ENCODE assay signal across 1 cellular context in genomic region chr3:51974963-51975856, GRCh38.
A peak's percentile ranks its signal among the peaks of the same experiment; 100 is the strongest.
TF ChIP-seq lines count a peak whose summit lies in the region.

ABHD14A (plus strand) TSS chr3:51975064; CDS start chr3:51975136, 72 bp downstream.

TF ChIP-seq in HepG2, 621 proteins besides CTCF, POLR2A, EP300 and RAD21 (continued from another document and continues in another):
- TF ChIP-seq, protein P1, sequence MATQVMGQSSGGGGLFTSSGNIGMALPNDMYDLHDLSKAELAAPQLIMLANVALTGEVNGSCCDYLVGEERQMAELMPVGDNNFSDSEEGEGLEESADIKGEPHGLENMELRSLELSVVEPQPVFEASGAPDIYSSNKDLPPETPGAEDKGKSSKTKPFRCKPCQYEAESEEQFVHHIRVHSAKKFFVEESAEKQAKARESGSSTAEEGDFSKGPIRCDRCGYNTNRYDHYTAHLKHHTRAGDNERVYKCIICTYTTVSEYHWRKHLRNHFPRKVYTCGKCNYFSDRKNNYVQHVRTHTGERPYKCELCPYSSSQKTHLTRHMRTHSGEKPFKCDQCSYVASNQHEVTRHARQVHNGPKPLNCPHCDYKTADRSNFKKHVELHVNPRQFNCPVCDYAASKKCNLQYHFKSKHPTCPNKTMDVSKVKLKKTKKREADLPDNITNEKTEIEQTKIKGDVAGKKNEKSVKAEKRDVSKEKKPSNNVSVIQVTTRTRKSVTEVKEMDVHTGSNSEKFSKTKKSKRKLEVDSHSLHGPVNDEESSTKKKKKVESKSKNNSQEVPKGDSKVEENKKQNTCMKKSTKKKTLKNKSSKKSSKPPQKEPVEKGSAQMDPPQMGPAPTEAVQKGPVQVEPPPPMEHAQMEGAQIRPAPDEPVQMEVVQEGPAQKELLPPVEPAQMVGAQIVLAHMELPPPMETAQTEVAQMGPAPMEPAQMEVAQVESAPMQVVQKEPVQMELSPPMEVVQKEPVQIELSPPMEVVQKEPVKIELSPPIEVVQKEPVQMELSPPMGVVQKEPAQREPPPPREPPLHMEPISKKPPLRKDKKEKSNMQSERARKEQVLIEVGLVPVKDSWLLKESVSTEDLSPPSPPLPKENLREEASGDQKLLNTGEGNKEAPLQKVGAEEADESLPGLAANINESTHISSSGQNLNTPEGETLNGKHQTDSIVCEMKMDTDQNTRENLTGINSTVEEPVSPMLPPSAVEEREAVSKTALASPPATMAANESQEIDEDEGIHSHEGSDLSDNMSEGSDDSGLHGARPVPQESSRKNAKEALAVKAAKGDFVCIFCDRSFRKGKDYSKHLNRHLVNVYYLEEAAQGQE (IDR thresholded peaks at IDR 0.05; ENCODE audit: borderline replicate concordance in 1 of 2, low read depth in 1 of 2, low read length in 2 of 2): peak in 1 of 2 experiments; percentile 25; a peak in 1 of 4 replicates
- peak; percentile 4; the same call in 1 of the 2 replicates for TF ChIP-seq HNF4G (IDR thresholded peaks at IDR 0.05; ENCODE audit: borderline replicate concordance, low read depth, low read length)
- no peak for TF ChIP-seq HNF4G (CRISPR knock-in tag; IDR thresholded peaks at IDR 0.05; ENCODE audit: borderline replicate concordance, low read depth)
- TF ChIP-seq, protein P2, sequence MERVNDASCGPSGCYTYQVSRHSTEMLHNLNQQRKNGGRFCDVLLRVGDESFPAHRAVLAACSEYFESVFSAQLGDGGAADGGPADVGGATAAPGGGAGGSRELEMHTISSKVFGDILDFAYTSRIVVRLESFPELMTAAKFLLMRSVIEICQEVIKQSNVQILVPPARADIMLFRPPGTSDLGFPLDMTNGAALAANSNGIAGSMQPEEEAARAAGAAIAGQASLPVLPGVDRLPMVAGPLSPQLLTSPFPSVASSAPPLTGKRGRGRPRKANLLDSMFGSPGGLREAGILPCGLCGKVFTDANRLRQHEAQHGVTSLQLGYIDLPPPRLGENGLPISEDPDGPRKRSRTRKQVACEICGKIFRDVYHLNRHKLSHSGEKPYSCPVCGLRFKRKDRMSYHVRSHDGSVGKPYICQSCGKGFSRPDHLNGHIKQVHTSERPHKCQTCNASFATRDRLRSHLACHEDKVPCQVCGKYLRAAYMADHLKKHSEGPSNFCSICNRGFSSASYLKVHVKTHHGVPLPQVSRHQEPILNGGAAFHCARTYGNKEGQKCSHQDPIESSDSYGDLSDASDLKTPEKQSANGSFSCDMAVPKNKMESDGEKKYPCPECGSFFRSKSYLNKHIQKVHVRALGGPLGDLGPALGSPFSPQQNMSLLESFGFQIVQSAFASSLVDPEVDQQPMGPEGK (CRISPR knock-in tag; IDR thresholded peaks at IDR 0.05): peak; percentile 80
- peak; percentile 22; the same call in 1 of the 2 replicates for TF ChIP-seq HNF4A (CRISPR knock-in tag; IDR thresholded peaks at IDR 0.05)
- peak; percentile 4; the same call in 1 of the 2 replicates for TF ChIP-seq ZNF777 (CRISPR knock-in tag; IDR thresholded peaks at IDR 0.05)
- 0 out of 2 replicates have a peak, but pooled peaks have one; percentile 75 for TF ChIP-seq DNMT1 (CRISPR knock-in tag; IDR thresholded peaks at IDR 0.05)
- peak; percentile 32; the same call in 1 of the 2 replicates for TF ChIP-seq ZXDC (CRISPR knock-in tag; IDR thresholded peaks at IDR 0.05)
- TF ChIP-seq ZNF709 (CRISPR knock-in tag; IDR thresholded peaks at IDR 0.05): 0 out of 2 replicates have a peak, but pooled peaks have one; percentile 5
- TF ChIP-seq ZNF776 (CRISPR knock-in tag; IDR thresholded peaks at IDR 0.05): peak; percentile 51; the same call in 1 of the 2 replicates
- TF ChIP-seq ZNF574 (CRISPR knock-in tag; IDR thresholded peaks at IDR 0.05): 0 out of 2 replicates have a peak, but pooled peaks have one; percentile 27
- peak; percentile 52; the same call in 1 of the 2 replicates for TF ChIP-seq ATF7-NPFF (CRISPR knock-in tag; IDR thresholded peaks at IDR 0.05; ENCODE audit: low read depth)
- peak; percentile 65 for TF ChIP-seq POLR2AphosphoS5 (IDR thresholded peaks at IDR 0.05; ENCODE audit: low read depth, low read length)
- TF ChIP-seq PHF20 (CRISPR knock-in tag; IDR thresholded peaks at IDR 0.05): peak; percentile 57; the same call in 1 of the 2 replicates
- TF ChIP-seq CCDC6 (CRISPR knock-in tag; IDR thresholded peaks at IDR 0.05): 0 out of 2 replicates have a peak, but pooled peaks have one; percentile 38
- no peak for TF ChIP-seq ZNF615 (CRISPR knock-in tag; IDR thresholded peaks at IDR 0.05; ENCODE audit: borderline replicate concordance)
- TF ChIP-seq, protein P3, sequence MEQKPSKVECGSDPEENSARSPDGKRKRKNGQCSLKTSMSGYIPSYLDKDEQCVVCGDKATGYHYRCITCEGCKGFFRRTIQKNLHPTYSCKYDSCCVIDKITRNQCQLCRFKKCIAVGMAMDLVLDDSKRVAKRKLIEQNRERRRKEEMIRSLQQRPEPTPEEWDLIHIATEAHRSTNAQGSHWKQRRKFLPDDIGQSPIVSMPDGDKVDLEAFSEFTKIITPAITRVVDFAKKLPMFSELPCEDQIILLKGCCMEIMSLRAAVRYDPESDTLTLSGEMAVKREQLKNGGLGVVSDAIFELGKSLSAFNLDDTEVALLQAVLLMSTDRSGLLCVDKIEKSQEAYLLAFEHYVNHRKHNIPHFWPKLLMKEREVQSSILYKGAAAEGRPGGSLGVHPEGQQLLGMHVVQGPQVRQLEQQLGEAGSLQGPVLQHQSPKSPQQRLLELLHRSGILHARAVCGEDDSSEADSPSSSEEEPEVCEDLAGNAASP (CRISPR knock-in tag; IDR thresholded peaks at IDR 0.05; ENCODE audit: borderline replicate concordance): peak; percentile 9; the same call in 1 of the 2 replicates
- TF ChIP-seq ZNF607 (CRISPR knock-in tag; IDR thresholded peaks at IDR 0.05; ENCODE audit: borderline replicate concordance): no peak
- no peak for TF ChIP-seq LCORL (IDR thresholded peaks at IDR 0.05)
- TF ChIP-seq LCORL (CRISPR knock-in tag; IDR thresholded peaks at IDR 0.05): no peak
- TF ChIP-seq ZSCAN12 (CRISPR knock-in tag; IDR thresholded peaks at IDR 0.05): peak; percentile 67; the same call in 1 of the 2 replicates
- peak; percentile 67 for TF ChIP-seq SRSF1 (optimal IDR thresholded peaks at IDR 0.05; ENCODE audit: low read depth, low read length)
- TF ChIP-seq, protein P4, sequence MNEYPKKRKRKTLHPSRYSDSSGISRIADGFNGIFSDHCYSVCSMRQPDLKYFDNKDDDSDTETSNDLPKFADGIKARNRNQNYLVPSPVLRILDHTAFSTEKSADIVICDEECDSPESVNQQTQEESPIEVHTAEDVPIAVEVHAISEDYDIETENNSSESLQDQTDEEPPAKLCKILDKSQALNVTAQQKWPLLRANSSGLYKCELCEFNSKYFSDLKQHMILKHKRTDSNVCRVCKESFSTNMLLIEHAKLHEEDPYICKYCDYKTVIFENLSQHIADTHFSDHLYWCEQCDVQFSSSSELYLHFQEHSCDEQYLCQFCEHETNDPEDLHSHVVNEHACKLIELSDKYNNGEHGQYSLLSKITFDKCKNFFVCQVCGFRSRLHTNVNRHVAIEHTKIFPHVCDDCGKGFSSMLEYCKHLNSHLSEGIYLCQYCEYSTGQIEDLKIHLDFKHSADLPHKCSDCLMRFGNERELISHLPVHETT (CRISPR knock-in tag; conservative IDR thresholded peaks at IDR 0.05): peak; percentile 96
- TF ChIP-seq HNRNPK (IDR thresholded peaks at IDR 0.05; ENCODE audit: low read depth, low read length, poor library complexity, severe bottlenecking): no peak
- TF ChIP-seq, protein P5, sequence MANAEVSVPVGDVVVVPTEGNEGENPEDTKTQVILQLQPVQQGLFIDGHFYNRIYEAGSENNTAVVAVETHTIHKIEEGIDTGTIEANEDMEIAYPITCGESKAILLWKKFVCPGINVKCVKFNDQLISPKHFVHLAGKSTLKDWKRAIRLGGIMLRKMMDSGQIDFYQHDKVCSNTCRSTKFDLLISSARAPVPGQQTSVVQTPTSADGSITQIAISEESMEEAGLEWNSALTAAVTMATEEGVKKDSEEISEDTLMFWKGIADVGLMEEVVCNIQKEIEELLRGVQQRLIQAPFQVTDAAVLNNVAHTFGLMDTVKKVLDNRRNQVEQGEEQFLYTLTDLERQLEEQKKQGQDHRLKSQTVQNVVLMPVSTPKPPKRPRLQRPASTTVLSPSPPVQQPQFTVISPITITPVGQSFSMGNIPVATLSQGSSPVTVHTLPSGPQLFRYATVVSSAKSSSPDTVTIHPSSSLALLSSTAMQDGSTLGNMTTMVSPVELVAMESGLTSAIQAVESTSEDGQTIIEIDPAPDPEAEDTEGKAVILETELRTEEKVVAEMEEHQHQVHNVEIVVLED (CRISPR knock-in tag; IDR thresholded peaks at IDR 0.05; ENCODE audit: borderline replicate concordance): peak; percentile 13; the same call in 1 of the 2 replicates
- peak; percentile 45; the same call in 1 of the 2 replicates for TF ChIP-seq THAP11 (CRISPR knock-in tag; IDR thresholded peaks at IDR 0.05)
- no peak for TF ChIP-seq U2AF2 (IDR thresholded peaks at IDR 0.05; ENCODE audit: low read depth, low read length)
- no peak for TF ChIP-seq NCOA1 (CRISPR knock-in tag; IDR thresholded peaks at IDR 0.05)
- TF ChIP-seq ZNF737 (CRISPR knock-in tag; IDR thresholded peaks at IDR 0.05; ENCODE audit: borderline replicate concordance): 0 out of 2 replicates have a peak, but pooled peaks have one; percentile 47
- TF ChIP-seq ZNF773 (CRISPR knock-in tag; IDR thresholded peaks at IDR 0.05; ENCODE audit: borderline replicate concordance): no peak
- no peak for TF ChIP-seq TCF12 (IDR thresholded peaks at IDR 0.05)
- peak; percentile 61; the same call in 1 of the 2 replicates for TF ChIP-seq TCF12 (CRISPR knock-in tag; IDR thresholded peaks at IDR 0.05)
- TF ChIP-seq ASH2L (IDR thresholded peaks at IDR 0.05; ENCODE audit: insufficient read length, low read depth, low read length): peak; percentile 51
- peak; percentile 58; the same call in 1 of the 2 replicates for TF ChIP-seq ZSCAN20 (CRISPR knock-in tag; IDR thresholded peaks at IDR 0.05; ENCODE audit: borderline replicate concordance)
- TF ChIP-seq ZNF225 (CRISPR knock-in tag; IDR thresholded peaks at IDR 0.05): no peak
- TF ChIP-seq POLR2G (IDR thresholded peaks at IDR 0.05; ENCODE audit: low read depth, low read length): peak; percentile 90
- TF ChIP-seq ZBTB25 (CRISPR knock-in tag; IDR thresholded peaks at IDR 0.05): peak; percentile 81; the same call in 1 of the 2 replicates
- no peak for TF ChIP-seq ZMYM2 (CRISPR knock-in tag; IDR thresholded peaks at IDR 0.05)
- TF ChIP-seq ELF3 (CRISPR knock-in tag; IDR thresholded peaks at IDR 0.05): peak; percentile 26; the same call in 1 of the 2 replicates
- TF ChIP-seq KDM5A (IDR thresholded peaks at IDR 0.05; ENCODE audit: borderline replicate concordance, low read length): no peak
- TF ChIP-seq ZNF674 (CRISPR knock-in tag; IDR thresholded peaks at IDR 0.05; ENCODE audit: low read depth): no peak
- no peak for TF ChIP-seq ZNF17 (CRISPR knock-in tag; IDR thresholded peaks at IDR 0.05)
- TF ChIP-seq MXD1 (CRISPR knock-in tag; IDR thresholded peaks at IDR 0.05): 0 out of 2 replicates have a peak, but pooled peaks have one; percentile 54
- TF ChIP-seq, protein P6, sequence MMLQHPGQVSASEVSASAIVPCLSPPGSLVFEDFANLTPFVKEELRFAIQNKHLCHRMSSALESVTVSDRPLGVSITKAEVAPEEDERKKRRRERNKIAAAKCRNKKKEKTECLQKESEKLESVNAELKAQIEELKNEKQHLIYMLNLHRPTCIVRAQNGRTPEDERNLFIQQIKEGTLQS (CRISPR knock-in tag; IDR thresholded peaks at IDR 0.05): no peak
- TF ChIP-seq, protein P7, sequence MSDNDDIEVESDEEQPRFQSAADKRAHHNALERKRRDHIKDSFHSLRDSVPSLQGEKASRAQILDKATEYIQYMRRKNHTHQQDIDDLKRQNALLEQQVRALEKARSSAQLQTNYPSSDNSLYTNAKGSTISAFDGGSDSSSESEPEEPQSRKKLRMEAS (IDR thresholded peaks at IDR 0.05): peak; percentile 47; the same call in 1 of the 2 replicates
